1 cellular context compared by ENCODE assay signal in genomic region chr17:40242774-40243173, GRCh38.
TF ChIP-seq lines count a peak whose summit lies in the region.

No MANE protein-coding gene starts in this region.

TF ChIP-seq in GM23338, 12 proteins besides CTCF, POLR2A, EP300 and RAD21 (continued from another document):
- TF ChIP-seq, protein P1, sequence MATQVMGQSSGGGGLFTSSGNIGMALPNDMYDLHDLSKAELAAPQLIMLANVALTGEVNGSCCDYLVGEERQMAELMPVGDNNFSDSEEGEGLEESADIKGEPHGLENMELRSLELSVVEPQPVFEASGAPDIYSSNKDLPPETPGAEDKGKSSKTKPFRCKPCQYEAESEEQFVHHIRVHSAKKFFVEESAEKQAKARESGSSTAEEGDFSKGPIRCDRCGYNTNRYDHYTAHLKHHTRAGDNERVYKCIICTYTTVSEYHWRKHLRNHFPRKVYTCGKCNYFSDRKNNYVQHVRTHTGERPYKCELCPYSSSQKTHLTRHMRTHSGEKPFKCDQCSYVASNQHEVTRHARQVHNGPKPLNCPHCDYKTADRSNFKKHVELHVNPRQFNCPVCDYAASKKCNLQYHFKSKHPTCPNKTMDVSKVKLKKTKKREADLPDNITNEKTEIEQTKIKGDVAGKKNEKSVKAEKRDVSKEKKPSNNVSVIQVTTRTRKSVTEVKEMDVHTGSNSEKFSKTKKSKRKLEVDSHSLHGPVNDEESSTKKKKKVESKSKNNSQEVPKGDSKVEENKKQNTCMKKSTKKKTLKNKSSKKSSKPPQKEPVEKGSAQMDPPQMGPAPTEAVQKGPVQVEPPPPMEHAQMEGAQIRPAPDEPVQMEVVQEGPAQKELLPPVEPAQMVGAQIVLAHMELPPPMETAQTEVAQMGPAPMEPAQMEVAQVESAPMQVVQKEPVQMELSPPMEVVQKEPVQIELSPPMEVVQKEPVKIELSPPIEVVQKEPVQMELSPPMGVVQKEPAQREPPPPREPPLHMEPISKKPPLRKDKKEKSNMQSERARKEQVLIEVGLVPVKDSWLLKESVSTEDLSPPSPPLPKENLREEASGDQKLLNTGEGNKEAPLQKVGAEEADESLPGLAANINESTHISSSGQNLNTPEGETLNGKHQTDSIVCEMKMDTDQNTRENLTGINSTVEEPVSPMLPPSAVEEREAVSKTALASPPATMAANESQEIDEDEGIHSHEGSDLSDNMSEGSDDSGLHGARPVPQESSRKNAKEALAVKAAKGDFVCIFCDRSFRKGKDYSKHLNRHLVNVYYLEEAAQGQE (IDR thresholded peaks at IDR 0.05; ENCODE audit: unreplicated experiment) = no peak
- no peak for TF ChIP-seq JUNB (IDR thresholded peaks at IDR 0.05; ENCODE audit: unreplicated experiment)
- no peak for TF ChIP-seq ZNF114 (CRISPR knock-in tag; IDR thresholded peaks at IDR 0.05)
- TF ChIP-seq NANOG (IDR thresholded peaks at IDR 0.05; ENCODE audit: borderline replicate concordance) = no peak
- no peak for TF ChIP-seq EZH2phosphoT487 (IDR thresholded peaks at IDR 0.05; ENCODE audit: unreplicated experiment)
- no peak for TF ChIP-seq EZH2 (IDR thresholded peaks at IDR 0.05; ENCODE audit: low read depth, unreplicated experiment)
- TF ChIP-seq STAT1 (IDR thresholded peaks at IDR 0.05; ENCODE audit: unreplicated experiment) = no peak
- TF ChIP-seq, protein P2, sequence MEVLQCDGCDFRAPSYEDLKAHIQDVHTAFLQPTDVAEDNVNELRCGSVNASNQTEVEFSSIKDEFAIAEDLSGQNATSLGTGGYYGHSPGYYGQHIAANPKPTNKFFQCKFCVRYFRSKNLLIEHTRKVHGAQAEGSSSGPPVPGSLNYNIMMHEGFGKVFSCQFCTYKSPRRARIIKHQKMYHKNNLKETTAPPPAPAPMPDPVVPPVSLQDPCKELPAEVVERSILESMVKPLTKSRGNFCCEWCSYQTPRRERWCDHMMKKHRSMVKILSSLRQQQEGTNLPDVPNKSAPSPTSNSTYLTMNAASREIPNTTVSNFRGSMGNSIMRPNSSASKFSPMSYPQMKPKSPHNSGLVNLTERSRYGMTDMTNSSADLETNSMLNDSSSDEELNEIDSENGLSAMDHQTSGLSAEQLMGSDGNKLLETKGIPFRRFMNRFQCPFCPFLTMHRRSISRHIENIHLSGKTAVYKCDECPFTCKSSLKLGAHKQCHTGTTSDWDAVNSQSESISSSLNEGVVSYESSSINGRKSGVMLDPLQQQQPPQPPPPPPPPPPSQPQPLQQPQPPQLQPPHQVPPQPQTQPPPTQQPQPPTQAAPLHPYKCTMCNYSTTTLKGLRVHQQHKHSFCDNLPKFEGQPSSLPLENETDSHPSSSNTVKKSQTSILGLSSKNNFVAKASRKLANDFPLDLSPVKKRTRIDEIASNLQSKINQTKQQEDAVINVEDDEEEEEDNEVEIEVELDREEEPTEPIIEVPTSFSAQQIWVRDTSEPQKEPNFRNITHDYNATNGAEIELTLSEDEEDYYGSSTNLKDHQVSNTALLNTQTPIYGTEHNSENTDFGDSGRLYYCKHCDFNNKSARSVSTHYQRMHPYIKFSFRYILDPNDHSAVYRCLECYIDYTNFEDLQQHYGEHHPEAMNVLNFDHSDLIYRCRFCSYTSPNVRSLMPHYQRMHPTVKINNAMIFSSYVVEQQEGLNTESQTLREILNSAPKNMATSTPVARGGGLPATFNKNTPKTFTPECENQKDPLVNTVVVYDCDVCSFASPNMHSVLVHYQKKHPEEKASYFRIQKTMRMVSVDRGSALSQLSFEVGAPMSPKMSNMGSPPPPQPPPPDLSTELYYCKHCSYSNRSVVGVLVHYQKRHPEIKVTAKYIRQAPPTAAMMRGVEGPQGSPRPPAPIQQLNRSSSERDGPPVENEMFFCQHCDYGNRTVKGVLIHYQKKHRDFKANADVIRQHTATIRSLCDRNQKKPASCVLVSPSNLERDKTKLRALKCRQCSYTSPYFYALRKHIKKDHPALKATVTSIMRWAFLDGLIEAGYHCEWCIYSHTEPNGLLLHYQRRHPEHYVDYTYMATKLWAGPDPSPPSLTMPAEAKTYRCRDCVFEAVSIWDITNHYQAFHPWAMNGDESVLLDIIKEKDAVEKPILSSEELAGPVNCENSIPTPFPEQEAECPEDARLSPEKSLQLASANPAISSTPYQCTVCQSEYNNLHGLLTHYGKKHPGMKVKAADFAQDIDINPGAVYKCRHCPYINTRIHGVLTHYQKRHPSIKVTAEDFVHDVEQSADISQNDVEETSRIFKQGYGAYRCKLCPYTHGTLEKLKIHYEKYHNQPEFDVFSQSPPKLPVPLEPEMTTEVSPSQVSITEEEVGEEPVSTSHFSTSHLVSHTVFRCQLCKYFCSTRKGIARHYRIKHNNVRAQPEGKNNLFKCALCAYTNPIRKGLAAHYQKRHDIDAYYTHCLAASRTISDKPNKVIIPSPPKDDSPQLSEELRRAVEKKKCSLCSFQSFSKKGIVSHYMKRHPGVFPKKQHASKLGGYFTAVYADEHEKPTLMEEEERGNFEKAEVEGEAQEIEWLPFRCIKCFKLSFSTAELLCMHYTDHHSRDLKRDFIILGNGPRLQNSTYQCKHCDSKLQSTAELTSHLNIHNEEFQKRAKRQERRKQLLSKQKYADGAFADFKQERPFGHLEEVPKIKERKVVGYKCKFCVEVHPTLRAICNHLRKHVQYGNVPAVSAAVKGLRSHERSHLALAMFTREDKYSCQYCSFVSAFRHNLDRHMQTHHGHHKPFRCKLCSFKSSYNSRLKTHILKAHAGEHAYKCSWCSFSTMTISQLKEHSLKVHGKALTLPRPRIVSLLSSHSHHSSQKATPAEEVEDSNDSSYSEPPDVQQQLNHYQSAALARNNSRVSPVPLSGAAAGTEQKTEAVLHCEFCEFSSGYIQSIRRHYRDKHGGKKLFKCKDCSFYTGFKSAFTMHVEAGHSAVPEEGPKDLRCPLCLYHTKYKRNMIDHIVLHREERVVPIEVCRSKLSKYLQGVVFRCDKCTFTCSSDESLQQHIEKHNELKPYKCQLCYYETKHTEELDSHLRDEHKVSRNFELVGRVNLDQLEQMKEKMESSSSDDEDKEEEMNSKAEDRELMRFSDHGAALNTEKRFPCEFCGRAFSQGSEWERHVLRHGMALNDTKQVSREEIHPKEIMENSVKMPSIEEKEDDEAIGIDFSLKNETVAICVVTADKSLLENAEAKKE (CRISPR knock-in tag; IDR thresholded peaks at IDR 0.05) = no peak
- TF ChIP-seq, protein P3, sequence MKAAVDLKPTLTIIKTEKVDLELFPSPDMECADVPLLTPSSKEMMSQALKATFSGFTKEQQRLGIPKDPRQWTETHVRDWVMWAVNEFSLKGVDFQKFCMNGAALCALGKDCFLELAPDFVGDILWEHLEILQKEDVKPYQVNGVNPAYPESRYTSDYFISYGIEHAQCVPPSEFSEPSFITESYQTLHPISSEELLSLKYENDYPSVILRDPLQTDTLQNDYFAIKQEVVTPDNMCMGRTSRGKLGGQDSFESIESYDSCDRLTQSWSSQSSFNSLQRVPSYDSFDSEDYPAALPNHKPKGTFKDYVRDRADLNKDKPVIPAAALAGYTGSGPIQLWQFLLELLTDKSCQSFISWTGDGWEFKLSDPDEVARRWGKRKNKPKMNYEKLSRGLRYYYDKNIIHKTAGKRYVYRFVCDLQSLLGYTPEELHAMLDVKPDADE (IDR thresholded peaks at IDR 0.05) = no peak
TF ChIP-seq in GM23338: peak in this region for 0.
